In genomic region chr19:38329651-38330050, GRCh38 we compare ENCODE assay signal across 20 cellular contexts. TPM values are rescaled to one million over a fixed set of nuclear protein-coding genes. Genes with fewer than 3 reads are reported as not detected.
"Had no signal": no experiment of that assay in that cellular context is flagged by ENCODE, and none has a peak within 500 bp of the region (broad histone marks: within the 10 kb centered on the region; RNA-seq: fewer than 3 reads in every experiment).

No MANE protein-coding gene starts in this region.

- H3K9me3 Mint-ChIP-seq: memory B cell, mesothelial cell of epicardium, nephron, type B pancreatic cell had no signal

- H3K27me3 Mint-ChIP-seq: memory B cell, type B pancreatic cell had no signal

- DNase-seq: dermis blood vessel endothelial cell; heart left ventricle; hippocampal formation; left ventricle myocardium inferior; lower lobe of right lung; posterior cingulate gyrus; small intestine; stimulated activated CD4-positive, alpha-beta T cell treated with anti-CD3 and anti-CD28 coated beads, Interleukin-12 subunit alpha, Interleukin-12 subunit beta, amount 100 ng/mL, for 4 hours; stimulated activated naive CD8-positive, alpha-beta T cell treated with anti-CD3 and anti-CD28 coated beads, Interleukin-15, Interleukin-2, amounts not matched to agents 100 U/mL and 50 U/mL, for 24 hours; thyroid gland had no signal

- H3K27ac Mint-ChIP-seq: memory B cell, mesothelial cell of epicardium, nephron, type B pancreatic cell had no signal

- H3K36me3 Mint-ChIP-seq: mesothelial cell of epicardium, type B pancreatic cell had no signal

- H3K27ac ChIP-seq: heart left ventricle, left ventricle myocardium inferior, lower lobe of right lung, neutrophil, suprapubic skin, thyroid gland had no signal

- H3K4me3 Mint-ChIP-seq: memory B cell, mesothelial cell of epicardium, nephron, type B pancreatic cell had no signal

- H3K4me1 Mint-ChIP-seq: memory B cell, mesothelial cell of epicardium, nephron had no signal

- ATAC-seq: heart left ventricle; lower lobe of right lung; right cardiac atrium; stimulated activated naive CD8-positive, alpha-beta T cell treated with anti-CD3 and anti-CD28 coated beads, Interleukin-15, Interleukin-2, amounts not matched to agents 100 U/mL and 50 U/mL, for 24 hours had no signal

RNA-seq across cellular contexts. Expression of gene C19orf33, which starts 25.6 kb away (rescaled TPM):
- total RNA-seq: fibroblast of lung, myocyte, osteocyte had no signal
